In genomic region chr14:101127239-101127638, GRCh38 we compare ENCODE assay signal across 10 cellular contexts.
"Had no signal": no experiment of that assay in that cellular context is flagged by ENCODE, and none has a peak within 500 bp of the region (broad histone marks: within the 10 kb centered on the region; RNA-seq: fewer than 3 reads in every experiment).

No MANE protein-coding gene starts in this region.

- H3K27ac Mint-ChIP-seq: activated CD8-positive, alpha-beta memory T cell treated with anti-CD3 and anti-CD28 coated beads, Interleukin-2, amount 10 ng/mL, durations not matched to agents 7 days and 5 days; activated naive CD4-positive, alpha-beta T cell treated with anti-CD3 and anti-CD28 coated beads, Interleukin-2, amount 10 ng/mL, durations not matched to agents 7 days and 5 days had no signal

- H3K4me3 ChIP-seq: adrenal gland had no signal

- H3K4me1 Mint-ChIP-seq: activated CD8-positive, alpha-beta memory T cell treated with anti-CD3 and anti-CD28 coated beads, Interleukin-2, amount 10 ng/mL, durations not matched to agents 7 days and 5 days; activated naive CD4-positive, alpha-beta T cell treated with anti-CD3 and anti-CD28 coated beads, Interleukin-2, amount 10 ng/mL, durations not matched to agents 7 days and 5 days had no signal

- DNase-seq: activated CD4-positive, alpha-beta T cell treated with anti-CD3 and anti-CD28 coated beads for 1 hour; activated CD4-positive, alpha-beta T cell treated with anti-CD3 and anti-CD28 coated beads, Interleukin-2, amount 50 U/mL, for 4 hours; activated CD8-positive, alpha-beta memory T cell treated with anti-CD3 and anti-CD28 coated beads, Interleukin-2, amount 10 ng/mL, durations not matched to agents 7 days and 5 days; activated naive CD4-positive, alpha-beta T cell treated with anti-CD3 and anti-CD28 coated beads, Interleukin-2, amount 10 ng/mL, durations not matched to agents 7 days and 5 days; activated T-cell treated with anti-CD3 and anti-CD28 coated beads, Interleukin-2, amount 50 U/mL, for 1 hour; caudate nucleus; hypothalamus had no signal

- H3K27ac ChIP-seq: adrenal gland, VCaP had no signal

- H3K4me1 ChIP-seq: adrenal gland had no signal

- H3K36me3 ChIP-seq: adrenal gland had no signal

- ATAC-seq: activated CD8-positive, alpha-beta memory T cell treated with anti-CD3 and anti-CD28 coated beads, Interleukin-2, amount 10 ng/mL, durations not matched to agents 7 days and 5 days; esophagus mucosa had no signal

- H3K36me3 Mint-ChIP-seq: activated CD8-positive, alpha-beta memory T cell treated with anti-CD3 and anti-CD28 coated beads, Interleukin-2, amount 10 ng/mL, durations not matched to agents 7 days and 5 days; activated naive CD4-positive, alpha-beta T cell treated with anti-CD3 and anti-CD28 coated beads, Interleukin-2, amount 10 ng/mL, durations not matched to agents 7 days and 5 days had no signal

- H3K9me3 Mint-ChIP-seq: activated naive CD4-positive, alpha-beta T cell treated with anti-CD3 and anti-CD28 coated beads, Interleukin-2, amount 10 ng/mL, durations not matched to agents 7 days and 5 days had no signal

- H3K9me3 ChIP-seq: adrenal gland had no signal

- H3K4me3 Mint-ChIP-seq: activated CD8-positive, alpha-beta memory T cell treated with anti-CD3 and anti-CD28 coated beads, Interleukin-2, amount 10 ng/mL, durations not matched to agents 7 days and 5 days; activated naive CD4-positive, alpha-beta T cell treated with anti-CD3 and anti-CD28 coated beads, Interleukin-2, amount 10 ng/mL, durations not matched to agents 7 days and 5 days had no signal
